In the genomic region with DNA sequence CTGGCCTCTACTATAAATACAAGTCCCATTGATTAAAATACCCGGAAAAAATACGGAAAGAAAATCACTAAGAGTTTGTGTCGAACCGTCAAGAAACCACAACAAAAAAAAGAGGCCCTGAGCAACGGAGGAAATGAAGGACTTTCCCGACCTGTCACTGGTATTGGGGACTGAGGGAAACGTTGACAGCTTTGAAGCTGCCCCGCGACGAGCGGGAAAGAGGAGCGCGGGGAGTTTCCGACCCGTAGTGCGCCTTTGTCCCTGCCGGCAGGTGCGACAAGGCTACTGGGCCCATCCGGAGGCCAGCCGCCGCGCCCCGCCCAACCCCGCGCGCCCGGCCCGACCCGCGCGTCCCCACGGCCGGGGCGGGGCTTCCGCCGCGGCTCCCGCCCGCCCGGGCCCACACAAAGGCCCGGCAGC, we compare ENCODE assay signal across 8 cellular contexts. TPM values are rescaled to one million over a fixed set of nuclear protein-coding genes. Genes with fewer than 3 reads are reported as not detected.
A peak's percentile ranks its signal among the peaks of the same experiment; 100 is the strongest.
DNase-seq lines count a peak whose midpoint lies in the region; ATAC-seq and TF ChIP-seq lines count a peak whose summit lies in the region.

No MANE protein-coding gene starts in this region.

- TF ChIP-seq CTCF in DND-41 (IDR thresholded peaks at IDR 0.05; ENCODE audit: borderline replicate concordance, extremely low read depth, low read length, poor library complexity, severe bottlenecking) (no peak), KMS-11 (conservative IDR thresholded peaks at IDR 0.05; ENCODE audit: low read depth, low read length) (no peak), fibroblast of villous mesenchyme (IDR thresholded peaks at IDR 0.05; ENCODE audit: insufficient read depth, low read depth, low read length) (no peak), neural crest cell (conservative IDR thresholded peaks at IDR 0.05) (no peak)

- H3K36me3 Mint-ChIP-seq in neural crest cell (ENCODE audit: low read depth), result peaks cover 13% of the 10 kb centered on the region

- H2AFZ ChIP-seq in DND-41 (ENCODE audit: low read depth, low read length) (peak overlapping the region; percentile 71), KMS-11 (ENCODE audit: low read depth) (peak overlapping the region; percentile 30; the same call in 1 of the 2 replicates)

- H3K27ac ChIP-seq in DND-41 (ENCODE audit: low read length), result peak overlapping the region; percentile 88
- peak overlapping the region; percentile 96 for H3K27ac ChIP-seq in KMS-11
- H3K27ac ChIP-seq in stomach smooth muscle (ENCODE audit: low read length), result peak overlapping the region; percentile 81

- peak overlapping the region; percentile 90 for H3K27ac Mint-ChIP-seq in neural crest cell (ENCODE audit: unreplicated experiment)

- ATAC-seq in DND-41 (ENCODE audit: insufficient read depth, low read depth), result peak; percentile 70
- ATAC-seq in GM21737 (IDR thresholded peaks at IDR 0.05; ENCODE audit: unreplicated experiment), result peak; percentile 83

- peaks cover 25% of the 10 kb centered on the region; the same call in 1 of the 2 replicates for H4K20me1 ChIP-seq in DND-41 (ENCODE audit: insufficient read depth, low read length)
- H4K20me1 ChIP-seq in KMS-11 (ENCODE audit: insufficient read depth), result no peaks in the 10 kb centered on the region

- H3K27me3 Mint-ChIP-seq in neural crest cell (ENCODE audit: low read depth), result no peaks in the 10 kb centered on the region

- no peaks in the 10 kb centered on the region for H3K9me3 Mint-ChIP-seq in neural crest cell

- H3K4me2 ChIP-seq in DND-41 (ENCODE audit: insufficient read depth, low read length), result peak overlapping the region; percentile 73
- H3K4me2 ChIP-seq in KMS-11, result peak overlapping the region; percentile 88

- H3K4me3 ChIP-seq in DND-41 (ENCODE audit: low read depth in 1 of 2, low read length in 2 of 2) (peak overlapping the region; percentile 69 to 80), KMS-11 (IDR thresholded peaks at IDR 0.05; ENCODE audit: insufficient read depth, low read depth, low read length) (no peak overlapping the region), fibroblast of villous mesenchyme (ENCODE audit: low read depth, low read length) (peak overlapping the region; percentile 93), stomach smooth muscle (ENCODE audit: low read length in 2 of 2) (peak overlapping the region; percentile 85 to 99)

- H3K36me3 ChIP-seq in DND-41 (ENCODE audit: insufficient read depth, low read length) (peaks cover 64% of the 10 kb centered on the region), KMS-11 (ENCODE audit: insufficient read depth) (peaks cover 17% of the 10 kb centered on the region; the same call in 1 of the 2 replicates), stomach smooth muscle (ENCODE audit: control insufficient read depth in 2 of 2, insufficient read depth in 2 of 2, low read length in 2 of 2) (peaks cover 27 to 30% of the 10 kb centered on the region in 2 donors)

- H3K27me3 ChIP-seq in DND-41 (ENCODE audit: insufficient read depth, low read length, poor library complexity), result no peaks in the 10 kb centered on the region
- no peaks in the 10 kb centered on the region for H3K27me3 ChIP-seq in KMS-11 (ENCODE audit: insufficient read depth, low read depth)
- H3K27me3 ChIP-seq in stomach smooth muscle (ENCODE audit: control insufficient read depth in 1 of 2, insufficient read depth in 2 of 2, low read length in 2 of 2), result no peaks in the 10 kb centered on the region

- H3K4me1 Mint-ChIP-seq in neural crest cell, result peaks cover 63% of the 10 kb centered on the region

- H3K4me3 Mint-ChIP-seq in neural crest cell, result peak overlapping the region; percentile 91

- H3K9me3 ChIP-seq in DND-41 (ENCODE audit: insufficient read depth, low read length, severe bottlenecking) (no peaks in the 10 kb centered on the region), stomach smooth muscle (ENCODE audit: control insufficient read depth in 2 of 2, low read length in 2 of 2) (no peaks in the 10 kb centered on the region)

- H3K79me2 ChIP-seq in DND-41 (ENCODE audit: insufficient read depth, low read length) (peaks cover 97% of the 10 kb centered on the region), KMS-11 (ENCODE audit: insufficient read depth, low read depth) (peaks cover 72% of the 10 kb centered on the region)

- H3K4me1 ChIP-seq in DND-41 (ENCODE audit: insufficient read depth, low read length), result peaks cover 49% of the 10 kb centered on the region
- peaks cover 64% of the 10 kb centered on the region for H3K4me1 ChIP-seq in KMS-11 (ENCODE audit: low read depth, poor library complexity, severe bottlenecking)
- peaks cover 20% of the 10 kb centered on the region for H3K4me1 ChIP-seq in stomach smooth muscle (ENCODE audit: control insufficient read depth, insufficient read depth, low read length)

- H3K9ac ChIP-seq in DND-41 (ENCODE audit: low read depth, low read length) (peak overlapping the region; percentile 70), KMS-11 (peak overlapping the region; percentile 89), stomach smooth muscle (ENCODE audit: low read length in 2 of 2) (peak overlapping the region; percentile 88 to 97)

- peak; percentile 83 for DNase-seq in DND-41
- DNase-seq in RKO (ENCODE audit: low spot score), result peak; percentile 79
- DNase-seq in activated effector memory CD4-positive, alpha-beta T cell treated with anti-CD3 and anti-CD28 coated beads, Interleukin-2, amount 50 U/mL, for 16 hours, result peak; percentile 92
- DNase-seq in fibroblast of villous mesenchyme (ENCODE audit: low read depth), result peak; percentile 67
- DNase-seq in neural crest cell (ENCODE audit: low read depth, low spot score), result peak; percentile 66

RNA-seq across cellular contexts. Expression of a gene that starts 0.4 kb away (rescaled TPM):
- total RNA-seq in fibroblast of villous mesenchyme (74.3 and 87.6 TPM in 2 replicates), neural crest cell (107 and 109 TPM in 2 replicates)

RNA-seq across cellular contexts. Expression of a gene that starts 0.5 kb away (rescaled TPM):
- 114 and 130 TPM in 2 replicates for total RNA-seq in fibroblast of villous mesenchyme
- 142 TPM in 2 replicates for total RNA-seq in neural crest cell

RNA-seq across cellular contexts. Expression of a gene that starts 20.3 kb away (rescaled TPM):
- total RNA-seq in fibroblast of villous mesenchyme (84.1 and 108 TPM in 2 replicates), neural crest cell (64.1 and 69.9 TPM in 2 replicates)

RNA-seq across cellular contexts. Expression of a gene that starts 20.6 kb away (rescaled TPM):
- 66.9 and 77.0 TPM in 2 replicates for total RNA-seq in fibroblast of villous mesenchyme
- total RNA-seq in neural crest cell, result 101 and 109 TPM in 2 replicates
